8 cellular contexts compared by ENCODE assay signal in genomic region chr6:106099235-106099537, GRCh38. TPM values are rescaled to one million over a fixed set of nuclear protein-coding genes. Genes with fewer than 3 reads are reported as not detected.
DNase-seq lines count a peak whose midpoint lies in the region; ATAC-seq and TF ChIP-seq lines count a peak whose summit lies in the region.

No MANE protein-coding gene starts in this region.

- H3K27me3 ChIP-seq in MM.1S (replicated peaks; ENCODE audit: insufficient read depth, low read length) (no peaks in the 10 kb centered on the region), neural progenitor cell (peaks cover 15% of the 10 kb centered on the region)

- no peaks in the 10 kb centered on the region for H3K27me3 Mint-ChIP-seq in effector memory CD8-positive, alpha-beta T cell
- H3K27me3 Mint-ChIP-seq in neural progenitor cell (ENCODE audit: insufficient read depth, low read depth), result peaks cover 47% of the 10 kb centered on the region

- H3K36me3 ChIP-seq in MM.1S (replicated peaks; ENCODE audit: insufficient read depth, low read length) (peaks cover 64% of the 10 kb centered on the region), neural progenitor cell (no peaks in the 10 kb centered on the region)

- ATAC-seq in effector memory CD8-positive, alpha-beta T cell (replicated peaks), result no peak
- no peak for ATAC-seq in left lobe of liver

- H3F3A ChIP-seq in MM.1S (ENCODE audit: insufficient read depth, low read length) (peaks cover 97% of the 10 kb centered on the region), neural progenitor cell (ENCODE audit: low read depth) (peaks cover 14% of the 10 kb centered on the region)

- H3K9ac ChIP-seq in MM.1S (ENCODE audit: low read length) (peak overlapping the region; percentile 98), neural progenitor cell (no peak overlapping the region)

- H3K4me1 ChIP-seq in MM.1S (ENCODE audit: low read length), result peaks cover 43% of the 10 kb centered on the region
- H3K4me1 ChIP-seq in neural progenitor cell, result peaks cover 45% of the 10 kb centered on the region

- no peak overlapping the region for H2AFZ ChIP-seq in MM.1S (ENCODE audit: low read length)
- peak overlapping the region; percentile 96 for H2AFZ ChIP-seq in neural progenitor cell (replicated peaks)

- no peak for TF ChIP-seq CTCF in MM.1S (IDR thresholded peaks at IDR 0.05; ENCODE audit: low read length)
- TF ChIP-seq CTCF in neural progenitor cell (IDR thresholded peaks at IDR 0.05), result no peak

- H3K79me2 ChIP-seq in MM.1S (ENCODE audit: low read length), result peaks cover 100% of the 10 kb centered on the region
- no peaks in the 10 kb centered on the region for H3K79me2 ChIP-seq in neural progenitor cell (ENCODE audit: low read depth)

- peak overlapping the region; percentile 93 to 98 for H3K4me3 Mint-ChIP-seq in effector memory CD8-positive, alpha-beta T cell
- no peak overlapping the region for H3K4me3 Mint-ChIP-seq in neural progenitor cell

- H3K27ac Mint-ChIP-seq in effector memory CD8-positive, alpha-beta T cell, result peak overlapping the region; percentile 89 to 94
- no peak overlapping the region for H3K27ac Mint-ChIP-seq in neural progenitor cell

- H3K9me3 ChIP-seq in MM.1S (replicated peaks; ENCODE audit: insufficient read depth, low read length), result no peaks in the 10 kb centered on the region
- no peaks in the 10 kb centered on the region for H3K9me3 ChIP-seq in neural progenitor cell (ENCODE audit: low read depth)

- DNase-seq in DMS153 (lab: John Stamatoyannopoulos, UW), result peak; percentile 22
- peak; percentile 10 for DNase-seq in MM.1S
- no peak for DNase-seq in effector memory CD8-positive, alpha-beta T cell
- DNase-seq in neural progenitor cell (ENCODE audit: low spot score), result peak; percentile 48
- DNase-seq in HCEC 1CT, result no peak
- no peak for DNase-seq in NCI-H2029 treated with DMSO at 0.1 percent for 48 hours (lab: John Stamatoyannopoulos, UW)
- DNase-seq in NCI-H1417 treated with DMSO at 0.1 percent for 48 hours (lab: John Stamatoyannopoulos, UW), result no peak
- no peak for DNase-seq in left lobe of liver (ENCODE audit: low spot score)

- H3K9me3 Mint-ChIP-seq in effector memory CD8-positive, alpha-beta T cell, result no peaks in the 10 kb centered on the region
- no peaks in the 10 kb centered on the region for H3K9me3 Mint-ChIP-seq in neural progenitor cell

- H3K27ac ChIP-seq in MM.1S (ENCODE audit: low read length) (peak overlapping the region; percentile 98), neural progenitor cell (no peak overlapping the region)

- H3K9me2 ChIP-seq in MM.1S (replicated peaks; ENCODE audit: insufficient read depth, low read length), result no peaks in the 10 kb centered on the region

- H3K4me1 Mint-ChIP-seq in effector memory CD8-positive, alpha-beta T cell (ENCODE audit: low read depth in 2 of 2), result peaks cover 51 to 73% of the 10 kb centered on the region in 2 donors
- peaks cover 23% of the 10 kb centered on the region for H3K4me1 Mint-ChIP-seq in neural progenitor cell

- H3K4me2 ChIP-seq in MM.1S (ENCODE audit: low read depth, low read length) (peak overlapping the region; percentile 95), neural progenitor cell (peak overlapping the region; percentile 66)

- H3K36me3 Mint-ChIP-seq in effector memory CD8-positive, alpha-beta T cell (ENCODE audit: insufficient read depth), result peaks cover 51% of the 10 kb centered on the region
- no peaks in the 10 kb centered on the region for H3K36me3 Mint-ChIP-seq in neural progenitor cell

- H4K20me1 ChIP-seq in MM.1S (ENCODE audit: insufficient read depth, low read length) (no peaks in the 10 kb centered on the region), neural progenitor cell (ENCODE audit: low read depth) (no peaks in the 10 kb centered on the region)

- H3K4me3 ChIP-seq in MM.1S (ENCODE audit: low read length) (peak overlapping the region; percentile 95), neural progenitor cell (peak overlapping the region; percentile 21)

RNA-seq across cellular contexts. Expression of gene PRDM1, which starts 13.1 kb away (rescaled TPM):
- total RNA-seq in neural progenitor cell (ENCODE audit: low replicate concordance) (0.37 and 0.43 TPM in 2 replicates), left lobe of liver (1.0 TPM)

Comparison
In these comparisons a context has a peak if more than half of its experiments do, and no peak if none do; other contexts are left out.
1. DNase-seq: peak in DMS153 (single experiment), MM.1S (single experiment) and neural progenitor cell (single experiment); none in effector memory CD8-positive, alpha-beta T cell (0 of 3), HCEC 1CT (single experiment), NCI-H2029 treated with DMSO at 0.1 percent for 48 hours (single experiment), NCI-H1417 treated with DMSO at 0.1 percent for 48 hours (single experiment) and left lobe of liver (single experiment).